In the genomic region with DNA sequence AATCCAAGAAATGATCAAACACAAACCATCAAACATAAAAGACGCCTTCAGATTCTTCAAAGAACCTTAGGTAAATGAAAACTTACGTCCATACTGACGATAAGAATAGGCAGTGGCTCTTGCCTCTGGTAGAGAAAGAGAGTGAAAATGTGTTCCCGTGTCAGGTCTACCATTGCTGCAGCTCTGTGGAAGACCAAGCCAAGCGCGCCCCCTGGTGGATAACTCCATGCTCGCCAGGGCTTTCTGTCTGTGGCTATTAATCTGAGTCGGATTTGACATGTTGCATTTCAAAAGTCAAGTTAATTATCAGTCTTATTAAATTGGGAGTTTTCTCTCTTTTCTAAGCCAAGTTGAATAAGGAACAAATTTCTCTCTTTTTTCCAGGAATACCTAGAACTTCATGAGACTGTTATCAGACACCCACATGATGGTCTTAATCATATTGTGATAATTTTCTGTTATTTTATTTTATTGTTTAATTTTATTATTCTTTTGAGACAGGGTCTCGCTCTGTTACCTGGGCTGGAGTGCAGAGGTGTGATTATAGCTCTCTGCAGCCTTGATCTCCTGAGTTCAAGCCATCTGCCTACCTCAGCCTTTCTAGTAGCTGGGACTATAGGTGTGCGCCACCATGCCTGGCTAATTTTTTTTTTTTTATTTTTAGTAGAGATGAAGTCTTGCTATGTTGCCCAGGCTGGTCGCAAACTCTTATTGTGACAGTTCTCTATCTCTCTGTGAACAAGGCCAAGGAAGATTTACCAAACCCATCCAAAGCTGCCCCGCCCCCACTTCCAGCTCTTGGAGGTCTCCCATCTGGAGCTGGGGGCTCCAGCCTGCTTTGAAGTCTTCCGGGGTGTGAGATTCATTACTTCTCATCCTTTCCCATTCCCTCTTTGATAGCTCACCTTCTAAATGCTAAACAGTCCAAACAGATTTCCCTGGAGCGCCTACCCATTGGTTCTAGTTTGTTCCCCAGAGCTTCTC, we compare ENCODE assay signal across 1 cellular context.
A peak's percentile ranks its signal among the peaks of the same experiment; 100 is the strongest.
TF ChIP-seq lines count a peak whose summit lies in the region.

No MANE protein-coding gene starts in this region.

TF ChIP-seq in HepG2, 621 proteins besides CTCF, POLR2A, EP300 and RAD21 (continues in another document):
- TF ChIP-seq, protein P1, sequence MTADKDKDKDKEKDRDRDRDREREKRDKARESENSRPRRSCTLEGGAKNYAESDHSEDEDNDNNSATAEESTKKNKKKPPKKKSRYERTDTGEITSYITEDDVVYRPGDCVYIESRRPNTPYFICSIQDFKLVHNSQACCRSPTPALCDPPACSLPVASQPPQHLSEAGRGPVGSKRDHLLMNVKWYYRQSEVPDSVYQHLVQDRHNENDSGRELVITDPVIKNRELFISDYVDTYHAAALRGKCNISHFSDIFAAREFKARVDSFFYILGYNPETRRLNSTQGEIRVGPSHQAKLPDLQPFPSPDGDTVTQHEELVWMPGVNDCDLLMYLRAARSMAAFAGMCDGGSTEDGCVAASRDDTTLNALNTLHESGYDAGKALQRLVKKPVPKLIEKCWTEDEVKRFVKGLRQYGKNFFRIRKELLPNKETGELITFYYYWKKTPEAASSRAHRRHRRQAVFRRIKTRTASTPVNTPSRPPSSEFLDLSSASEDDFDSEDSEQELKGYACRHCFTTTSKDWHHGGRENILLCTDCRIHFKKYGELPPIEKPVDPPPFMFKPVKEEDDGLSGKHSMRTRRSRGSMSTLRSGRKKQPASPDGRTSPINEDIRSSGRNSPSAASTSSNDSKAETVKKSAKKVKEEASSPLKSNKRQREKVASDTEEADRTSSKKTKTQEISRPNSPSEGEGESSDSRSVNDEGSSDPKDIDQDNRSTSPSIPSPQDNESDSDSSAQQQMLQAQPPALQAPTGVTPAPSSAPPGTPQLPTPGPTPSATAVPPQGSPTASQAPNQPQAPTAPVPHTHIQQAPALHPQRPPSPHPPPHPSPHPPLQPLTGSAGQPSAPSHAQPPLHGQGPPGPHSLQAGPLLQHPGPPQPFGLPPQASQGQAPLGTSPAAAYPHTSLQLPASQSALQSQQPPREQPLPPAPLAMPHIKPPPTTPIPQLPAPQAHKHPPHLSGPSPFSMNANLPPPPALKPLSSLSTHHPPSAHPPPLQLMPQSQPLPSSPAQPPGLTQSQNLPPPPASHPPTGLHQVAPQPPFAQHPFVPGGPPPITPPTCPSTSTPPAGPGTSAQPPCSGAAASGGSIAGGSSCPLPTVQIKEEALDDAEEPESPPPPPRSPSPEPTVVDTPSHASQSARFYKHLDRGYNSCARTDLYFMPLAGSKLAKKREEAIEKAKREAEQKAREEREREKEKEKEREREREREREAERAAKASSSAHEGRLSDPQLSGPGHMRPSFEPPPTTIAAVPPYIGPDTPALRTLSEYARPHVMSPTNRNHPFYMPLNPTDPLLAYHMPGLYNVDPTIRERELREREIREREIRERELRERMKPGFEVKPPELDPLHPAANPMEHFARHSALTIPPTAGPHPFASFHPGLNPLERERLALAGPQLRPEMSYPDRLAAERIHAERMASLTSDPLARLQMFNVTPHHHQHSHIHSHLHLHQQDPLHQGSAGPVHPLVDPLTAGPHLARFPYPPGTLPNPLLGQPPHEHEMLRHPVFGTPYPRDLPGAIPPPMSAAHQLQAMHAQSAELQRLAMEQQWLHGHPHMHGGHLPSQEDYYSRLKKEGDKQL (CRISPR knock-in tag; IDR thresholded peaks at IDR 0.05; ENCODE audit: low read depth), result no peak
- TF ChIP-seq DNMT1 (CRISPR knock-in tag; IDR thresholded peaks at IDR 0.05), result no peak
- TF ChIP-seq, protein P2, sequence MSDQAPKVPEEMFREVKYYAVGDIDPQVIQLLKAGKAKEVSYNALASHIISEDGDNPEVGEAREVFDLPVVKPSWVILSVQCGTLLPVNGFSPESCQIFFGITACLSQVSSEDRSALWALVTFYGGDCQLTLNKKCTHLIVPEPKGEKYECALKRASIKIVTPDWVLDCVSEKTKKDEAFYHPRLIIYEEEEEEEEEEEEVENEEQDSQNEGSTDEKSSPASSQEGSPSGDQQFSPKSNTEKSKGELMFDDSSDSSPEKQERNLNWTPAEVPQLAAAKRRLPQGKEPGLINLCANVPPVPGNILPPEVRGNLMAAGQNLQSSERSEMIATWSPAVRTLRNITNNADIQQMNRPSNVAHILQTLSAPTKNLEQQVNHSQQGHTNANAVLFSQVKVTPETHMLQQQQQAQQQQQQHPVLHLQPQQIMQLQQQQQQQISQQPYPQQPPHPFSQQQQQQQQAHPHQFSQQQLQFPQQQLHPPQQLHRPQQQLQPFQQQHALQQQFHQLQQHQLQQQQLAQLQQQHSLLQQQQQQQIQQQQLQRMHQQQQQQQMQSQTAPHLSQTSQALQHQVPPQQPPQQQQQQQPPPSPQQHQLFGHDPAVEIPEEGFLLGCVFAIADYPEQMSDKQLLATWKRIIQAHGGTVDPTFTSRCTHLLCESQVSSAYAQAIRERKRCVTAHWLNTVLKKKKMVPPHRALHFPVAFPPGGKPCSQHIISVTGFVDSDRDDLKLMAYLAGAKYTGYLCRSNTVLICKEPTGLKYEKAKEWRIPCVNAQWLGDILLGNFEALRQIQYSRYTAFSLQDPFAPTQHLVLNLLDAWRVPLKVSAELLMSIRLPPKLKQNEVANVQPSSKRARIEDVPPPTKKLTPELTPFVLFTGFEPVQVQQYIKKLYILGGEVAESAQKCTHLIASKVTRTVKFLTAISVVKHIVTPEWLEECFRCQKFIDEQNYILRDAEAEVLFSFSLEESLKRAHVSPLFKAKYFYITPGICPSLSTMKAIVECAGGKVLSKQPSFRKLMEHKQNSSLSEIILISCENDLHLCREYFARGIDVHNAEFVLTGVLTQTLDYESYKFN (CRISPR knock-in tag; conservative IDR thresholded peaks at IDR 0.05), result 0 out of 2 replicates have a peak, but pooled peaks have one; percentile 12
- peak; percentile 65 for TF ChIP-seq KDM2A (CRISPR knock-in tag; IDR thresholded peaks at IDR 0.05; ENCODE audit: borderline replicate concordance, low read depth)
- no peak for TF ChIP-seq SP2 (CRISPR knock-in tag; IDR thresholded peaks at IDR 0.05)
- TF ChIP-seq, protein P3, sequence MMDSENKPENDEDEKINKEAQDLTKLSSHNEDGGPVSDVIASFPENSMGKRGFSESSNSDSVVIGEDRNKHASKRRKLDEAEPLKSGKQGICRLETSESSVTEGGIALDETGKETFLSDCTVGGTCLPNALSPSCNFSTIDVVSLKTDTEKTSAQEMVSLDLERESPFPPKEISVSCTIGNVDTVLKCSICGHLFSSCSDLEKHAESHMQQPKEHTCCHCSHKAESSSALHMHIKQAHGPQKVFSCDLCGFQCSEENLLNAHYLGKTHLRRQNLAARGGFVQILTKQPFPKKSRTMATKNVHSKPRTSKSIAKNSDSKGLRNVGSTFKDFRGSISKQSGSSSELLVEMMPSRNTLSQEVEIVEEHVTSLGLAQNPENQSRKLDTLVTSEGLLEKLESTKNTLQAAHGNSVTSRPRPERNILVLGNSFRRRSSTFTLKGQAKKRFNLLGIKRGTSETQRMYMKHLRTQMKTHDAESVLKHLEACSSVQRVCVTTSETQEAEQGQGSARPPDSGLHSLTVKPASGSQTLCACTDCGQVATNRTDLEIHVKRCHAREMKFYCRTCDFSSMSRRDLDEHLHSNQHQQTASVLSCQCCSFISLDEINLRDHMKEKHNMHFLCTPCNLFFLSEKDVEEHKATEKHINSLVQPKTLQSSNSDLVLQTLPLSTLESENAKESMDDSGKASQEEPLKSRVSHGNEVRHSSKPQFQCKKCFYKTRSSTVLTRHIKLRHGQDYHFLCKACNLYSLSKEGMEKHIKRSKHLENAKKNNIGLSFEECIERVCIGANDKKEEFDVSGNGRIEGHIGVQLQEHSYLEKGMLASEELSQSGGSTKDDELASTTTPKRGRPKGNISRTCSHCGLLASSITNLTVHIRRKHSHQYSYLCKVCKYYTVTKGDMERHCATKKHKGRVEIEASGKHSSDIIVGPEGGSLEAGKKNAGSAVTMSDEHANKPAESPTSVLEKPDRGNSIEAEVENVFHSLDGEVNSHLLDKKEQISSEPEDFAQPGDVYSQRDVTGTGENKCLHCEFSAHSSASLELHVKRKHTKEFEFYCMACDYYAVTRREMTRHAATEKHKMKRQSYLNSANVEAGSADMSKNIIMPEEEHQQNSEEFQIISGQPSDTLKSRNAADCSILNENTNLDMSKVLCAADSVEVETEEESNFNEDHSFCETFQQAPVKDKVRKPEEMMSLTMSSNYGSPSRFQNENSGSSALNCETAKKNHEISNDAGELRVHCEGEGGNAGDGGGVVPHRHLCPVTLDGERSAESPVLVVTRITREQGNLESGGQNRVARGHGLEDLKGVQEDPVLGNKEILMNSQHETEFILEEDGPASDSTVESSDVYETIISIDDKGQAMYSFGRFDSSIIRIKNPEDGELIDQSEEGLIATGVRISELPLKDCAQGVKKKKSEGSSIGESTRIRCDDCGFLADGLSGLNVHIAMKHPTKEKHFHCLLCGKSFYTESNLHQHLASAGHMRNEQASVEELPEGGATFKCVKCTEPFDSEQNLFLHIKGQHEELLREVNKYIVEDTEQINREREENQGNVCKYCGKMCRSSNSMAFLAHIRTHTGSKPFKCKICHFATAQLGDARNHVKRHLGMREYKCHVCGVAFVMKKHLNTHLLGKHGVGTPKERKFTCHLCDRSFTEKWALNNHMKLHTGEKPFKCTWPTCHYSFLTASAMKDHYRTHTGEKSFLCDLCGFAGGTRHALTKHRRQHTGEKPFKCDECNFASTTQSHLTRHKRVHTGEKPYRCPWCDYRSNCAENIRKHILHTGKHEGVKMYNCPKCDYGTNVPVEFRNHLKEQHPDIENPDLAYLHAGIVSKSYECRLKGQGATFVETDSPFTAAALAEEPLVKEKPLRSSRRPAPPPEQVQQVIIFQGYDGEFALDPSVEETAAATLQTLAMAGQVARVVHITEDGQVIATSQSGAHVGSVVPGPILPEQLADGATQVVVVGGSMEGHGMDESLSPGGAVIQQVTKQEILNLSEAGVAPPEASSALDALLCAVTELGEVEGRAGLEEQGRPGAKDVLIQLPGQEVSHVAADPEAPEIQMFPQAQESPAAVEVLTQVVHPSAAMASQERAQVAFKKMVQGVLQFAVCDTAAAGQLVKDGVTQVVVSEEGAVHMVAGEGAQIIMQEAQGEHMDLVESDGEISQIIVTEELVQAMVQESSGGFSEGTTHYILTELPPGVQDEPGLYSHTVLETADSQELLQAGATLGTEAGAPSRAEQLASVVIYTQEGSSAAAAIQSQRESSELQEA (CRISPR knock-in tag; IDR thresholded peaks at IDR 0.05; ENCODE audit: not compliant biosample characterization), result no peak
- no peak for TF ChIP-seq TEAD2 (CRISPR knock-in tag; IDR thresholded peaks at IDR 0.05)
- TF ChIP-seq MAZ (IDR thresholded peaks at IDR 0.05; ENCODE audit: borderline replicate concordance, low read depth, low read length), result no peak
- peak; percentile 23; the same call in 1 of the 2 replicates for TF ChIP-seq MAZ (CRISPR knock-in tag; IDR thresholded peaks at IDR 0.05; ENCODE audit: low read depth)
- TF ChIP-seq, protein P4, sequence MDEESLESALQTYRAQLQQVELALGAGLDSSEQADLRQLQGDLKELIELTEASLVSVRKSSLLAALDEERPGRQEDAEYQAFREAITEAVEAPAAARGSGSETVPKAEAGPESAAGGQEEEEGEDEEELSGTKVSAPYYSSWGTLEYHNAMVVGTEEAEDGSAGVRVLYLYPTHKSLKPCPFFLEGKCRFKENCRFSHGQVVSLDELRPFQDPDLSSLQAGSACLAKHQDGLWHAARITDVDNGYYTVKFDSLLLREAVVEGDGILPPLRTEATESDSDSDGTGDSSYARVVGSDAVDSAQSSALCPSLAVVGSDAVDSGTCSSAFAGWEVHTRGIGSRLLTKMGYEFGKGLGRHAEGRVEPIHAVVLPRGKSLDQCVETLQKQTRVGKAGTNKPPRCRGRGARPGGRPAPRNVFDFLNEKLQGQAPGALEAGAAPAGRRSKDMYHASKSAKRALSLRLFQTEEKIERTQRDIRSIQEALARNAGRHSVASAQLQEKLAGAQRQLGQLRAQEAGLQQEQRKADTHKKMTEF (CRISPR knock-in tag; IDR thresholded peaks at IDR 0.05), result peak; percentile 35; the same call in 1 of the 2 replicates
- TF ChIP-seq SAP130 (CRISPR knock-in tag; IDR thresholded peaks at IDR 0.05; ENCODE audit: low read depth), result peak; percentile 20; the same call in 1 of the 2 replicates
- peak; percentile 70 for TF ChIP-seq YY1 (IDR thresholded peaks at IDR 0.05; ENCODE audit: insufficient read depth, insufficient replicate concordance, low read depth, low read length)
- TF ChIP-seq, protein P5, sequence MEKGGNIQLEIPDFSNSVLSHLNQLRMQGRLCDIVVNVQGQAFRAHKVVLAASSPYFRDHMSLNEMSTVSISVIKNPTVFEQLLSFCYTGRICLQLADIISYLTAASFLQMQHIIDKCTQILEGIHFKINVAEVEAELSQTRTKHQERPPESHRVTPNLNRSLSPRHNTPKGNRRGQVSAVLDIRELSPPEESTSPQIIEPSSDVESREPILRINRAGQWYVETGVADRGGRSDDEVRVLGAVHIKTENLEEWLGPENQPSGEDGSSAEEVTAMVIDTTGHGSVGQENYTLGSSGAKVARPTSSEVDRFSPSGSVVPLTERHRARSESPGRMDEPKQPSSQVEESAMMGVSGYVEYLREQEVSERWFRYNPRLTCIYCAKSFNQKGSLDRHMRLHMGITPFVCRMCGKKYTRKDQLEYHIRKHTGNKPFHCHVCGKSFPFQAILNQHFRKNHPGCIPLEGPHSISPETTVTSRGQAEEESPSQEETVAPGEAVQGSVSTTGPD (CRISPR knock-in tag; IDR thresholded peaks at IDR 0.05), result no peak
- TF ChIP-seq, protein P6, sequence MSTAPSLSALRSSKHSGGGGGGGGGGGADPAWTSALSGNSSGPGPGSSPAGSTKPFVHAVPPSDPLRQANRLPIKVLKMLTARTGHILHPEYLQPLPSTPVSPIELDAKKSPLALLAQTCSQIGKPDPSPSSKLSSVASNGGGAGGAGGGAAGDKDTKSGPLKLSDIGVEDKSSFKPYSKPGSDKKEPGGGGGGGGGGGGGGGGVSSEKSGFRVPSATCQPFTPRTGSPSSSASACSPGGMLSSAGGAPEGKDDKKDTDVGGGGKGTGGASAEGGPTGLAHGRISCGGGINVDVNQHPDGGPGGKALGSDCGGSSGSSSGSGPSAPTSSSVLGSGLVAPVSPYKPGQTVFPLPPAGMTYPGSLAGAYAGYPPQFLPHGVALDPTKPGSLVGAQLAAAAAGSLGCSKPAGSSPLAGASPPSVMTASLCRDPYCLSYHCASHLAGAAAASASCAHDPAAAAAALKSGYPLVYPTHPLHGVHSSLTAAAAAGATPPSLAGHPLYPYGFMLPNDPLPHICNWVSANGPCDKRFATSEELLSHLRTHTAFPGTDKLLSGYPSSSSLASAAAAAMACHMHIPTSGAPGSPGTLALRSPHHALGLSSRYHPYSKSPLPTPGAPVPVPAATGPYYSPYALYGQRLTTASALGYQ (CRISPR knock-in tag; IDR thresholded peaks at IDR 0.05), result no peak
- TF ChIP-seq, protein P7, sequence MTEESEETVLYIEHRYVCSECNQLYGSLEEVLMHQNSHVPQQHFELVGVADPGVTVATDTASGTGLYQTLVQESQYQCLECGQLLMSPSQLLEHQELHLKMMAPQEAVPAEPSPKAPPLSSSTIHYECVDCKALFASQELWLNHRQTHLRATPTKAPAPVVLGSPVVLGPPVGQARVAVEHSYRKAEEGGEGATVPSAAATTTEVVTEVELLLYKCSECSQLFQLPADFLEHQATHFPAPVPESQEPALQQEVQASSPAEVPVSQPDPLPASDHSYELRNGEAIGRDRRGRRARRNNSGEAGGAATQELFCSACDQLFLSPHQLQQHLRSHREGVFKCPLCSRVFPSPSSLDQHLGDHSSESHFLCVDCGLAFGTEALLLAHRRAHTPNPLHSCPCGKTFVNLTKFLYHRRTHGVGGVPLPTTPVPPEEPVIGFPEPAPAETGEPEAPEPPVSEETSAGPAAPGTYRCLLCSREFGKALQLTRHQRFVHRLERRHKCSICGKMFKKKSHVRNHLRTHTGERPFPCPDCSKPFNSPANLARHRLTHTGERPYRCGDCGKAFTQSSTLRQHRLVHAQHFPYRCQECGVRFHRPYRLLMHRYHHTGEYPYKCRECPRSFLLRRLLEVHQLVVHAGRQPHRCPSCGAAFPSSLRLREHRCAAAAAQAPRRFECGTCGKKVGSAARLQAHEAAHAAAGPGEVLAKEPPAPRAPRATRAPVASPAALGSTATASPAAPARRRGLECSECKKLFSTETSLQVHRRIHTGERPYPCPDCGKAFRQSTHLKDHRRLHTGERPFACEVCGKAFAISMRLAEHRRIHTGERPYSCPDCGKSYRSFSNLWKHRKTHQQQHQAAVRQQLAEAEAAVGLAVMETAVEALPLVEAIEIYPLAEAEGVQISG (CRISPR knock-in tag; IDR thresholded peaks at IDR 0.05), result 0 out of 2 replicates have a peak, but pooled peaks have one; percentile 37
- TF ChIP-seq DPF2 (CRISPR knock-in tag; IDR thresholded peaks at IDR 0.05; ENCODE audit: borderline replicate concordance, low read depth), result no peak
- TF ChIP-seq ZNF263 (CRISPR knock-in tag; IDR thresholded peaks at IDR 0.05), result 0 out of 2 replicates have a peak, but pooled peaks have one; percentile 20
